ENCODE assay signal across 8 cellular contexts in the genomic region with DNA sequence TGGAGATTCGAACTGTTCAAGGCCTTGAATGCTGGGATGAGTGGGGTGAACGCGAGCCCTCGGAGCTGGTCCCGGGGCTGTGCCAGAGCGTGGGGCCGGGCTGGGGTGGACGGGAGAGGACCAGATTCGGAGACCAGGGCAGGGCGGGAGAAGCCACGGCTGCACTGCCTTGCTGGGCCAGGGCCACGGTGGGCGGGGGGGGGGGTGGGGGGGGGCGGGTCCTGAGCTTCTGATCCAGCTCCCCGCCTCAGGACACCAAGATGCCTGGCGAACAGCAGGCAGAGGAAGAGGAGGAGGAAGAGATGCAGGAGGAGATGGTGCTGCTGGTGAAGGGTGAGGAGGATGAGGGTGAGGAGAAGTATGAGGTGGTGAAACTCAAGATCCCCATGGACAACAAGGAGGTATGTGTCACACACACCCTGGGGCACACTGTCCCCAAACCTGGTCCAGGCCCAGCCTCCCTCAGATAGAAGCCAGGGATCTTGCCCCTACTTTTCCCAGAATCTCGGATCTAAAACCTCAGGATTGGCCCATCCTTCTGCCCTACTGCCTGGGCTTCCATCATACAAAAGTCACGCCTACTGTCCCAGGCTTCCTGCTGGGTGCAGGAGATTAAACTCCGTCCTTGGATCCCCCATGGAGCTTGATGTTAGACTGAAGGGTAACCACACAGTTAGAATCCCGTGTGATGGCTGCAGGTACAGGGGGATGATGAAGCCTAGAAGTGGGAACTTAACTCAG. TPM values are rescaled to one million over a fixed set of nuclear protein-coding genes. Genes with fewer than 3 reads are reported as not detected.
DNase-seq lines count a peak whose midpoint lies in the region; TF ChIP-seq lines count a peak whose summit lies in the region.

No MANE protein-coding gene starts in this region.

- intact Hi-C loops in esophagus muscularis mucosa (cut with DNase I) = loop anchor here (10.0 kb wide), 2 partner anchors 53 to 313 kb away; a partner anchor contains a TSS

- H3K4me3 ChIP-seq in SJCRH30 (peak overlapping the region; percentile 69), esophagus muscularis mucosa (peak overlapping the region; percentile 65 to 81 (median 68)), neutrophil (ENCODE audit: low read depth in 1 of 2, low read length in 1 of 2) (peak overlapping the region; percentile 65 to 84)

- 12% methylated on average over 15 of the region's 20 CpGs for WGBS in esophagus muscularis mucosa

- no peaks in the 10 kb centered on the region for H3K9me3 ChIP-seq in SJCRH30 (replicated peaks)
- H3K9me3 ChIP-seq in esophagus muscularis mucosa = no peaks in the 10 kb centered on the region
- no peaks in the 10 kb centered on the region for H3K9me3 ChIP-seq in neutrophil

- peaks cover 7% of the 10 kb centered on the region for H3K4me1 ChIP-seq in SJCRH30
- peaks cover 23 to 38% (median 31%) of the 10 kb centered on the region in 4 donors for H3K4me1 ChIP-seq in esophagus muscularis mucosa
- H3K4me1 ChIP-seq in neutrophil (ENCODE audit: control insufficient read depth in 1 of 2, insufficient read depth in 1 of 2, low read depth in 1 of 2, low read length in 1 of 2) = peaks cover 15 to 32% of the 10 kb centered on the region in 2 experiments

- no peak for TF ChIP-seq POLR2A in esophagus muscularis mucosa (IDR thresholded peaks at IDR 0.05; ENCODE audit: low read depth)

- H3K27ac ChIP-seq in SJCRH30 (peak overlapping the region; percentile 63), esophagus muscularis mucosa (replicated peaks in 1 of 4) (peak overlapping the region; percentile 81 to 94 (median 92)), neutrophil (peak overlapping the region; percentile 41)

- DNase-seq in NCI-H82 (lab: John Stamatoyannopoulos, UW) (peak; percentile 50), NCI-H82 treated with DMSO at 0.1 percent for 48 hours (lab: John Stamatoyannopoulos, UW; ENCODE audit: unreplicated experiment) (no peak), SJCRH30 (peak in 1 of 2 experiments; percentile 31), esophagus muscularis mucosa (ENCODE audit: extremely low spot score) (no peak), midbrain (lab: John Stamatoyannopoulos, UW) (no peak), DMS79 (lab: John Stamatoyannopoulos, UW) (no peak), NCI-H2081 treated with DMSO at 0.1 percent for 48 hours (lab: John Stamatoyannopoulos, UW) (no peak)

- H3K36me3 ChIP-seq in SJCRH30 (peaks cover 14% of the 10 kb centered on the region), esophagus muscularis mucosa (peaks cover 0 to 24% (median 10%) of the 10 kb centered on the region in 4 donors), neutrophil (no peaks in the 10 kb centered on the region)

- no peaks in the 10 kb centered on the region for H3K27me3 ChIP-seq in SJCRH30
- no peaks in the 10 kb centered on the region for H3K27me3 ChIP-seq in esophagus muscularis mucosa
- peaks cover 7% of the 10 kb centered on the region for H3K27me3 ChIP-seq in neutrophil

- TF ChIP-seq EP300 in esophagus muscularis mucosa (IDR thresholded peaks at IDR 0.05) = no peak

- no peak for TF ChIP-seq CTCF in esophagus muscularis mucosa (IDR thresholded peaks at IDR 0.05)
- no peak for TF ChIP-seq CTCF in neutrophil (IDR thresholded peaks at IDR 0.05)

RNA-seq across cellular contexts. Expression of a gene that starts 0.6 kb away (rescaled TPM):
- total RNA-seq in SJCRH30 (2014; rRNA removed; shearing (Covaris generic)) = 10.4 and 14.0 TPM in 2 replicates
- 10 to 100 TPM; 20.1 to 25.3 (median 22.7) TPM for total RNA-seq in esophagus muscularis mucosa

RNA-seq across cellular contexts. Expression of a gene that starts 12.7 kb away (rescaled TPM):
- 9.3 and 10.1 TPM in 2 replicates for total RNA-seq in SJCRH30 (2014; rRNA removed; shearing (Covaris generic))
- 10 to 100 TPM in 3 of 4 donors, 1 to 10 TPM in 1; 8.3 to 17.6 (median 12.8) TPM for total RNA-seq in esophagus muscularis mucosa

RNA-seq across cellular contexts. Expression of a gene that starts 21.9 kb away (rescaled TPM):
- total RNA-seq in SJCRH30 (2014; rRNA removed; shearing (Covaris generic)) = 80.0 and 88.5 TPM in 2 replicates
- 10 to 100 TPM; 11.1 to 21.7 (median 14.1) TPM for total RNA-seq in esophagus muscularis mucosa

RNA-seq across cellular contexts. Expression of a gene that starts 25.6 kb away (rescaled TPM):
- total RNA-seq in SJCRH30 (2014; rRNA removed; shearing (Covaris generic)) = 0.23 and 0.45 TPM in 2 replicates
- 1 to 10 TPM in 2 of 4 donors, under 1 TPM in 2; 0.86 to 2.5 (median 1.4) TPM for total RNA-seq in esophagus muscularis mucosa

RNA-seq across cellular contexts. Expression of a gene that starts 33.4 kb away (rescaled TPM):
- 10.8 and 13.1 TPM in 2 replicates for total RNA-seq in SJCRH30 (2014; rRNA removed; shearing (Covaris generic))
- total RNA-seq in esophagus muscularis mucosa = not detected

Comparison
In these comparisons a context has a peak if more than half of its experiments do, and no peak if none do; other contexts are left out.
1. H3K27ac ChIP-seq: peak in every context shown above with its lines; median percentile 92 in esophagus muscularis mucosa; 63 in SJCRH30; 41 in neutrophil.